1 cellular context compared by ENCODE assay signal in genomic region chr19:58509731-58510083, GRCh38.
TF ChIP-seq lines count a peak whose summit lies in the region.

No MANE protein-coding gene starts in this region.

TF ChIP-seq in K562, 482 proteins besides CTCF, POLR2A, EP300 and RAD21 (continued from another document and continues in another):
- no peak for TF ChIP-seq PBX2 (CRISPR knock-in tag; IDR thresholded peaks at IDR 0.05; ENCODE audit: low read depth)
- TF ChIP-seq PBX2 (tag; conservative IDR thresholded peaks at IDR 0.05; ENCODE audit: low read depth), result no peak
- no peak for TF ChIP-seq HOMEZ (CRISPR knock-in tag; IDR thresholded peaks at IDR 0.05)
- peak; percentile 74 for TF ChIP-seq CREM (IDR thresholded peaks at IDR 0.05; ENCODE audit: low read depth)
- peak; percentile 42; the same call in 1 of the 2 replicates for TF ChIP-seq MITF (IDR thresholded peaks at IDR 0.05)
- peak; percentile 94 for TF ChIP-seq USF2 (CRISPR knock-in tag; IDR thresholded peaks at IDR 0.05)
- TF ChIP-seq GATA2 (CRISPR knock-in tag; IDR thresholded peaks at IDR 0.05), result peak; percentile 76
- TF ChIP-seq CTBP1 (IDR thresholded peaks at IDR 0.05; ENCODE audit: borderline replicate concordance), result peak; percentile 99
- TF ChIP-seq ATF6 (CRISPR knock-in tag; IDR thresholded peaks at IDR 0.05), result no peak
- no peak for TF ChIP-seq DDX20 (tag; IDR thresholded peaks at IDR 0.05; ENCODE audit: low read depth)
- TF ChIP-seq CBFA2T2 (conservative IDR thresholded peaks at IDR 0.05), result peak; percentile 62
- no peak for TF ChIP-seq BMI1 (IDR thresholded peaks at IDR 0.05; ENCODE audit: low read length)
- 0 out of 6 replicates have a peak, but pooled peaks of 1 of the 3 experiments have one; percentile 48 for TF ChIP-seq ZBTB11 (CRISPR knock-in tag; IDR thresholded peaks at IDR 0.05)
- no peak for TF ChIP-seq FOXJ3 (CRISPR knock-in tag; IDR thresholded peaks at IDR 0.05)
- TF ChIP-seq MGA (IDR thresholded peaks at IDR 0.05), result peak; percentile 63
- TF ChIP-seq NUFIP1 (IDR thresholded peaks at IDR 0.05; ENCODE audit: partially characterized antibody), result no peak
- peak; percentile 46 for TF ChIP-seq TAL1 (IDR thresholded peaks at IDR 0.05)
- no peak for TF ChIP-seq ZNF740 (CRISPR knock-in tag; IDR thresholded peaks at IDR 0.05)
- TF ChIP-seq ZNF740 (tag; IDR thresholded peaks at IDR 0.05), result no peak
- no peak for TF ChIP-seq MAFG (tag; conservative IDR thresholded peaks at IDR 0.05)
- TF ChIP-seq ZNF395 (CRISPR knock-in tag; IDR thresholded peaks at IDR 0.05), result peak; percentile 76; the same call in 1 of the 2 replicates
- TF ChIP-seq STAT5B (CRISPR knock-in tag; IDR thresholded peaks at IDR 0.05), result no peak
- TF ChIP-seq CBX8 (IDR thresholded peaks at IDR 0.05; ENCODE audit: borderline replicate concordance, extremely low read depth, low read depth, low read length, poor library complexity, severe bottlenecking), result no peak
